ENCODE assay signal across 9 cellular contexts in the genomic region with DNA sequence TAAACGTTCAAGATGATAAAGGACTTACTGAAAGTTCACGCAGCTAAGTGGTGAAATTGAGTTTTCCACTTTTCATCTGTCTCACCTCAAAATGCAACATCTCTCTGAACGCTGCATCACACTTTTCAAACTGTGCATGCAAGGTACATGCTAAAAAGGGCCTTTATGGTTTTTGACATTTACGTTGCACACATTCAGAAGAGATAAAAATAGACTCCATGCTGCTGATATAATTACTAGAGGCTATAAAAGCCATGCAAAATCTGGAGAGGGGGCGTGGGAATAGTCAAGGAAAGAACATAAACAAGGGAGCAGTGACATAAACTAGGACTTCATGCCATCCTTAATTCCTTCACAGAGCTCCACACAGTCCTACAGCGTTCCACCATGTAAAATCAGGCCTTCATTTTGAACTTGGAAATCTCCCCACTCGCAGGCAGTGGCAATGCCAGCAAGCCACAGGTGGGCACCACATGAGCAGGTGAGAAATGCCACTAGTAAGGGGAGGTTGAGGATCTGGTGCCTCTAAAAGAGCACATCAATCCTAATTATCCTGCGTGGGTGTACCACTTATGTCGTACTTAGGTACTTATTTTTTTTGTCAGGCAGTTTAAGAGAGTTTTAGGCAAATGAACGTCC.
DNase-seq lines count a peak whose midpoint lies in the region; ATAC-seq, FAIRE-seq and TF ChIP-seq lines count a peak whose summit lies in the region.
"Had no signal": no experiment of that assay in that cellular context is flagged by ENCODE, and none has a peak within 500 bp of the region (broad histone marks: within the 10 kb centered on the region; RNA-seq: fewer than 3 reads in every experiment).

No MANE protein-coding gene starts in this region.

- no peak overlapping the region for H2BK120ac ChIP-seq in H1 (replicated peaks; ENCODE audit: low read depth, low read length)

- H3K56ac ChIP-seq in H1 (replicated peaks; ENCODE audit: insufficient read length, low read depth, low read length), result no peak overlapping the region

- TF ChIP-seq CTCF in H1 (IDR thresholded peaks at IDR 0.05; ENCODE audit: control extremely low read depth in 1 of 3, insufficient read depth in 1 of 3, low read depth in 1 of 3, low read length in 3 of 3) (no peak), osteoblast (IDR thresholded peaks at IDR 0.05; ENCODE audit: extremely low read depth, low read depth, low read length) (no peak)

- H3K4me2 ChIP-seq in H1 (ENCODE audit: insufficient read depth in 1 of 2, low read depth in 2 of 2, low read length in 2 of 2) (peak overlapping the region in 1 of 2 experiments; percentile 31; a peak in 2 of 4 replicates), osteoblast (ENCODE audit: insufficient read depth, low read length) (no peak overlapping the region)

- no peak for TF ChIP-seq EP300 in H1 (IDR thresholded peaks at IDR 0.05; ENCODE audit: borderline replicate concordance in 1 of 2, low read depth in 2 of 2, low read length in 2 of 2)

- no peaks in the 10 kb centered on the region for H3K79me1 ChIP-seq in H1 (ENCODE audit: low read depth, low read length)

- no peak overlapping the region for H3K23ac ChIP-seq in H1 (ENCODE audit: insufficient read length)

- no peaks in the 10 kb centered on the region for H3K9me3 Mint-ChIP-seq in CD4-positive, CD25-positive, alpha-beta regulatory T cell

- H4K20me1 ChIP-seq in H1 (replicated peaks in 1 of 2; ENCODE audit: control insufficient read depth in 1 of 2, insufficient read depth in 2 of 2, low read length in 2 of 2), result no peaks in the 10 kb centered on the region
- H4K20me1 ChIP-seq in osteoblast (ENCODE audit: insufficient read depth, low read length), result no peaks in the 10 kb centered on the region

- H2BK12ac ChIP-seq in H1 (ENCODE audit: low read depth, low read length), result peak overlapping the region; percentile 30; the same call in 1 of the 2 replicates

- H3K23me2 ChIP-seq in H1 (ENCODE audit: low read depth, low read length), result no peaks in the 10 kb centered on the region

- no peak for TF ChIP-seq POLR2A in H1 (IDR thresholded peaks at IDR 0.05; ENCODE audit: control extremely low read depth in 1 of 2, low read depth in 2 of 2, low read length in 2 of 2)

- H3K27me3 Mint-ChIP-seq in CD4-positive, CD25-positive, alpha-beta regulatory T cell, result peaks cover 16% of the 10 kb centered on the region

- H2AFZ ChIP-seq in H1 (ENCODE audit: low read length), result no peak overlapping the region
- H2AFZ ChIP-seq in osteoblast (ENCODE audit: low read length), result no peak overlapping the region

- 0 out of 2 replicates have a peak overlapping the region, but pooled peaks have one; percentile 26 for H2BK15ac ChIP-seq in H1 (ENCODE audit: low read length)

- no peaks in the 10 kb centered on the region for H3K27me3 ChIP-seq in CD4-positive, CD25-positive, alpha-beta regulatory T cell (ENCODE audit: control insufficient read depth, insufficient read depth, low read length)
- H3K27me3 ChIP-seq in H1 (replicated peaks in 1 of 4; ENCODE audit: control insufficient read depth in 3 of 4, extremely low read depth in 1 of 4, insufficient read depth in 3 of 4, low read length in 3 of 4), result peaks cover 0 to 7% (median 4%) of the 10 kb centered on the region in 4 experiments; a peak in 3 of 7 replicates
- H3K27me3 ChIP-seq in osteoblast (ENCODE audit: insufficient read depth, low read length), result no peaks in the 10 kb centered on the region

- peak overlapping the region; percentile 22; the same call in 1 of the 2 replicates for H2BK5ac ChIP-seq in H1 (ENCODE audit: low read depth, low read length)

- H3K4ac ChIP-seq in H1 (replicated peaks; ENCODE audit: insufficient read length, low read depth, low read length), result no peak overlapping the region

- H3K36me3 ChIP-seq in CD4-positive, CD25-positive, alpha-beta regulatory T cell (ENCODE audit: control insufficient read depth, insufficient read depth, low read length), result no peaks in the 10 kb centered on the region
- no peaks in the 10 kb centered on the region for H3K36me3 ChIP-seq in H1 (ENCODE audit: control insufficient read depth in 2 of 4, insufficient read depth in 4 of 4, low read length in 3 of 4)
- no peaks in the 10 kb centered on the region for H3K36me3 ChIP-seq in osteoblast (ENCODE audit: insufficient read depth, low read length)

- no peak for FAIRE-seq in H1 (lab: Jason Lieb, UNC)

- no peak overlapping the region for H4K5ac ChIP-seq in H1 (ENCODE audit: insufficient read length, low read depth, low read length)

- H3K18ac ChIP-seq in H1 (ENCODE audit: extremely low read depth, low read length), result no peak overlapping the region

- 80% methylated on average over 10 of the region's 10 CpGs; no CpG with 5 or more reads in 1 of the 2 experiments for WGBS in H1 (ENCODE audit: extremely low coverage in 1 of 2, insufficient coverage in 1 of 2, insufficient read length in 1 of 2, insufficient replicate concordance in 2 of 2, low coverage in 1 of 2, low lambda C conversion rate in 2 of 2, missing lambda C conversion rate in 1 of 2), 2 experiments

- no peak for DNase-seq in CD4-positive, CD25-positive, alpha-beta regulatory T cell
- DNase-seq in H1 (ENCODE audit: low read depth in 1 of 2, low spot score in 2 of 2) (no peak), osteoblast (ENCODE audit: insufficient read length, low spot score, missing footprints) (peak; percentile 15), SW480 (ENCODE audit: low spot score) (no peak)
- no peak for DNase-seq in activated T-cell treated with anti-CD3 and anti-CD28 coated beads, Interleukin-2, amount 50 U/mL, for 1 hour
- DNase-seq: NCI-H524 treated with DMSO at 0.1 percent for 48 hours had no signal

- no peak overlapping the region for H4K8ac ChIP-seq in H1 (ENCODE audit: extremely low read depth, insufficient read depth, low read length)

- POLR2A ChIA-PET in H1 (lab: Charles Lee; ENCODE audit: partially characterized antibody), result no interaction called here

- peak overlapping the region in 2 of 4 donors; percentile 66 to 70 for H3K4me3 Mint-ChIP-seq in CD4-positive, CD25-positive, alpha-beta regulatory T cell

- no peak overlapping the region for H3K9ac ChIP-seq in H1 (replicated peaks in 1 of 4; ENCODE audit: extremely low read depth in 1 of 4, low read depth in 3 of 4, low read length in 3 of 4)

- peak in 1 of 2 donors; percentile 18 for ATAC-seq in CD4-positive, CD25-positive, alpha-beta regulatory T cell (ENCODE audit: low read depth in 2 of 2)
- ATAC-seq in HG02571 (IDR thresholded peaks at IDR 0.05; ENCODE audit: unreplicated experiment), result peak; percentile 5
- no peak for ATAC-seq in GM18502 (IDR thresholded peaks at IDR 0.05; ENCODE audit: poor library complexity, unreplicated experiment)
- ATAC-seq in GM19395 (IDR thresholded peaks at IDR 0.05; ENCODE audit: unreplicated experiment), result no peak

- H3K9me3 ChIP-seq in CD4-positive, CD25-positive, alpha-beta regulatory T cell (ENCODE audit: control insufficient read depth in 2 of 2, low read length in 2 of 2), result no peaks in the 10 kb centered on the region
- H3K9me3 ChIP-seq in H1 (ENCODE audit: insufficient read depth in 2 of 2, low read depth in 1 of 2, low read length in 1 of 2), result no peaks in the 10 kb centered on the region; a peak in 1 of 4 replicates
- H3K9me3 ChIP-seq in osteoblast (ENCODE audit: low read depth, low read length), result no peaks in the 10 kb centered on the region

- H3K27ac Mint-ChIP-seq in CD4-positive, CD25-positive, alpha-beta regulatory T cell, result peak overlapping the region in 2 of 3 donors; percentile 20 to 47

- H3K4me1 Mint-ChIP-seq in CD4-positive, CD25-positive, alpha-beta regulatory T cell, result peaks cover 0 to 13% (median 0%) of the 10 kb centered on the region in 4 donors

- no peak overlapping the region for H3K14ac ChIP-seq in H1 (ENCODE audit: insufficient read length)

- no peak for TF ChIP-seq RAD21 in H1 (IDR thresholded peaks at IDR 0.05 in 1 of 2, conservative IDR thresholded peaks at IDR 0.05 in 1 of 2; ENCODE audit: low read depth in 2 of 2, low read length in 2 of 2)

- CTCF ChIA-PET in H1 (lab: Charles Lee; ENCODE audit: partially characterized antibody), result interaction anchor here (0.6 to 5.2 kb wide), 38 partner anchors 10 to 606 kb away, joined by 3 to 51 read pairs (median 4); no protein-coding TSS in a partner anchor

- H4K91ac ChIP-seq in H1 (replicated peaks; ENCODE audit: insufficient read length, low read length), result no peak overlapping the region

- no peak overlapping the region for H2BK20ac ChIP-seq in H1 (ENCODE audit: low read length)

- peak overlapping the region; percentile 38 for H3K4me3 ChIP-seq in CD4-positive, CD25-positive, alpha-beta regulatory T cell (ENCODE audit: low read depth, low read length)
- H3K4me3 ChIP-seq in H1 (ENCODE audit: extremely low read depth in 1 of 4, insufficient read depth in 2 of 4, low read depth in 3 of 4, low read length in 4 of 4) (no peak overlapping the region), osteoblast (ENCODE audit: insufficient read depth, low read length) (no peak overlapping the region)

- no peak overlapping the region for H3K27ac ChIP-seq in CD4-positive, CD25-positive, alpha-beta regulatory T cell (ENCODE audit: insufficient read depth, low read length, poor library complexity, severe bottlenecking)
- no peak overlapping the region for H3K27ac ChIP-seq in H1 (ENCODE audit: low read depth, low read length)
- H3K27ac ChIP-seq in osteoblast (ENCODE audit: low read depth, low read length), result no peak overlapping the region

- H3K79me2 ChIP-seq in H1 (ENCODE audit: control insufficient read depth in 1 of 2, insufficient read depth in 2 of 2, low read length in 2 of 2) (no peaks in the 10 kb centered on the region), osteoblast (ENCODE audit: insufficient read depth, low read length) (peaks cover 99% of the 10 kb centered on the region)

- H3K36me3 Mint-ChIP-seq in CD4-positive, CD25-positive, alpha-beta regulatory T cell, result no peaks in the 10 kb centered on the region

- H3K4me1 ChIP-seq in CD4-positive, CD25-positive, alpha-beta regulatory T cell (ENCODE audit: control insufficient read depth, insufficient read depth, low read length, poor library complexity, severe bottlenecking), result peaks cover 5% of the 10 kb centered on the region
- H3K4me1 ChIP-seq in H1 (replicated peaks in 1 of 4; ENCODE audit: control insufficient read depth in 3 of 4, insufficient read depth in 4 of 4, low read length in 3 of 4) (peaks cover 0 to 29% (median 28%) of the 10 kb centered on the region in 4 experiments; a peak in 6 of 7 replicates), osteoblast (ENCODE audit: insufficient read depth, low read length) (peaks cover 18% of the 10 kb centered on the region)

- H2AK5ac ChIP-seq in H1 (ENCODE audit: low read depth, low read length), result no peak overlapping the region

TF ChIP-seq in H1, 55 proteins besides CTCF, POLR2A, EP300 and RAD21 (continues in another document):
- TF ChIP-seq RBBP5 (IDR thresholded peaks at IDR 0.05; ENCODE audit: borderline replicate concordance, low read depth, low read length) (no peak), SUZ12 (IDR thresholded peaks at IDR 0.05; ENCODE audit: low read length) (no peak), HDAC6 (IDR thresholded peaks at IDR 0.05; ENCODE audit: low read depth, low read length) (no peak)
